23 cellular contexts compared by ENCODE assay signal in genomic region chrX:15129412-15129811, GRCh38.
"Had no signal": no experiment of that assay in that cellular context is flagged by ENCODE, and none has a peak within 500 bp of the region (broad histone marks: within the 10 kb centered on the region; RNA-seq: fewer than 3 reads in every experiment).

No MANE protein-coding gene starts in this region.

- H3K27ac Mint-ChIP-seq: immature natural killer cell; nephron progenitor cell; stimulated activated memory B cell treated with anti-CD40 and anti-IgM and Interleukin-4, amounts not matched to agents 10 μg/mL and 1 μg/mL and 100 μg/mL, for 72 hours had no signal

- H3K9me3 Mint-ChIP-seq: stimulated activated memory B cell treated with anti-CD40 and anti-IgM and Interleukin-4, amounts not matched to agents 10 μg/mL and 1 μg/mL and 100 μg/mL, for 72 hours had no signal

- H3K4me3 Mint-ChIP-seq: immature natural killer cell; nephron progenitor cell; stimulated activated memory B cell treated with anti-CD40 and anti-IgM and Interleukin-4, amounts not matched to agents 10 μg/mL and 1 μg/mL and 100 μg/mL, for 72 hours had no signal

- H3K36me3 Mint-ChIP-seq: stimulated activated memory B cell treated with anti-CD40 and anti-IgM and Interleukin-4, amounts not matched to agents 10 μg/mL and 1 μg/mL and 100 μg/mL, for 72 hours had no signal

- FAIRE-seq: TTC549 had no signal

- ATAC-seq: esophagus mucosa; left lobe of liver; lower lobe of right lung; pancreas; psoas muscle; stimulated activated memory B cell treated with anti-CD40 and anti-IgM and Interleukin-4, amounts not matched to agents 10 μg/mL and 1 μg/mL and 100 μg/mL, for 72 hours; upper lobe of right lung had no signal

- DNase-seq: activated CD4-positive, alpha-beta T cell treated with anti-CD3 and anti-CD28 coated beads for 48 hours; activated CD8-positive, alpha-beta memory T cell treated with anti-CD3 and anti-CD28 coated beads for 24 hours; activated CD8-positive, alpha-beta memory T cell treated with anti-CD3 and anti-CD28 coated beads, Interleukin-2, amount 50 U/mL, for 4 hours; activated gamma-delta T cell treated with Interleukin-2 at 50 U/mL for 16 hours; adrenal gland; brain microvascular endothelial cell; caudate nucleus; effector memory CD4-positive, alpha-beta T cell; foreskin melanocyte; immature natural killer cell; lower lobe of right lung; mesendoderm; mucosa of descending colon; nephron progenitor cell; pancreas; psoas muscle; spleen; T-helper 1 cell; upper lobe of right lung had no signal

- H3K4me1 Mint-ChIP-seq: immature natural killer cell; nephron progenitor cell; stimulated activated memory B cell treated with anti-CD40 and anti-IgM and Interleukin-4, amounts not matched to agents 10 μg/mL and 1 μg/mL and 100 μg/mL, for 72 hours had no signal
